ENCODE assay signal across 16 cellular contexts in the genomic region with DNA sequence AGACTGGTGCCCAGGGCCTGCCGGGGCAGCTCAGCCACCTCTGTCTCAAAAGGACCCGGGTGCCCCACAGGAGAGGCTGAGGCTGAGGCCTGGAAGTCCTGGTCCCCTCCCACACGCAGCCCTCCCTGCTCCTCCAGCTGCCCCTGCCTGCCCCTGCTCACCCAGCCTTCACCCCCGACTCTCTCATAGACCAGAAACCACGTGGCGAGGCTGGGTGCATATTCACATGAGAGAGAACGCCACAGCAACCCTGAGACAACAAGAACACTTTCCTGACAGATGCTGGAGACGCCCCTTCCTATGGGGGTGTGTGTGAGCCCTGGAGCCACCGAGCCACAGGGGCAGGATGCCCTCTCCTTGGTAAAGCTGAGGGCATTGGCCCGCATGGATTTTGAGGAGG.
DNase-seq lines count a peak whose midpoint lies in the region; ATAC-seq and TF ChIP-seq lines count a peak whose summit lies in the region.
"Had no signal": no experiment of that assay in that cellular context is flagged by ENCODE, and none has a peak within 500 bp of the region (broad histone marks: within the 10 kb centered on the region; RNA-seq: fewer than 3 reads in every experiment).

No MANE protein-coding gene starts in this region.

- no peaks in the 10 kb centered on the region for H3K36me3 Mint-ChIP-seq in chondrocyte (ENCODE audit: low read depth)
- H3K36me3 Mint-ChIP-seq: CD8-positive, alpha-beta T cell had no signal

- peaks cover 25% of the 10 kb centered on the region for H3K27me3 Mint-ChIP-seq in chondrocyte (ENCODE audit: low read depth)

- H3K4me3 Mint-ChIP-seq in chondrocyte (ENCODE audit: unreplicated experiment) = no peak overlapping the region
- H3K4me3 Mint-ChIP-seq: CD8-positive, alpha-beta T cell had no signal

- H3K4me3 ChIP-seq in upper lobe of right lung = no peak overlapping the region

- H3K27ac ChIP-seq in upper lobe of right lung = no peak overlapping the region
- H3K27ac ChIP-seq: HL-60 had no signal

- no peaks in the 10 kb centered on the region for H3K9me3 ChIP-seq in upper lobe of right lung

- DNase-seq in activated effector memory CD4-positive, alpha-beta T cell treated with anti-CD3 and anti-CD28 coated beads, Interleukin-2, amount 50 U/mL, for 16 hours = peak; percentile 55
- DNase-seq in activated effector memory CD4-positive, alpha-beta T cell treated with Interleukin-2 at 50 U/mL for 16 hours = no peak
- DNase-seq in chondrocyte (ENCODE audit: low spot score) = peak; percentile 68
- DNase-seq in mesenteric fat pad (ENCODE audit: low spot score) = peak; percentile 77
- peak; percentile 49 for DNase-seq in upper lobe of right lung
- no peak for DNase-seq in HuH-7 (ENCODE audit: low spot score)
- DNase-seq in Kasumi-1 (lab: John Stamatoyannopoulos, UW) = no peak
- DNase-seq: DMS79; NCI-H187; NCI-H345; NCI-H526 treated with DMSO at 0.1 percent for 48 hours; NK-92 treated with Interleukin-12 subunit alpha and Interleukin-12 subunit beta, amount 100 ng/mL, for 24 hours had no signal

- TF ChIP-seq CTCF in chondrocyte (IDR thresholded peaks at IDR 0.05) (no peak), upper lobe of right lung (IDR thresholded peaks at IDR 0.05) (no peak)

- no peak overlapping the region for H3K27ac Mint-ChIP-seq in chondrocyte (ENCODE audit: unreplicated experiment)
- H3K27ac Mint-ChIP-seq: CD8-positive, alpha-beta T cell had no signal

- H3K27me3 ChIP-seq in upper lobe of right lung = peaks cover 28% of the 10 kb centered on the region

- no peaks in the 10 kb centered on the region for H3K9me3 Mint-ChIP-seq in chondrocyte (ENCODE audit: low read depth)
- H3K9me3 Mint-ChIP-seq: CD8-positive, alpha-beta T cell had no signal

- no peaks in the 10 kb centered on the region for H3K36me3 ChIP-seq in upper lobe of right lung

- intact Hi-C loops in upper lobe of right lung (cut with DNase I) = no loop called here

- ATAC-seq in upper lobe of right lung = no peak
- no peak for ATAC-seq in HG02884 (IDR thresholded peaks at IDR 0.05; ENCODE audit: unreplicated experiment)
- ATAC-seq: CD8-positive, alpha-beta T cell; HCT116 had no signal

- H3K4me1 ChIP-seq in upper lobe of right lung = no peaks in the 10 kb centered on the region

- H3K4me1 Mint-ChIP-seq in chondrocyte (ENCODE audit: low read depth) = no peaks in the 10 kb centered on the region

Comparison
In these comparisons a context has a peak if more than half of its experiments do, and no peak if none do; other contexts are left out.
1. DNase-seq: peak in activated effector memory CD4-positive, alpha-beta T cell treated with anti-CD3 and anti-CD28 coated beads, Interleukin-2, amount 50 U/mL, for 16 hours (single experiment), chondrocyte (single experiment), mesenteric fat pad (single experiment) and upper lobe of right lung (single experiment); none in activated effector memory CD4-positive, alpha-beta T cell treated with Interleukin-2 at 50 U/mL for 16 hours (single experiment), HuH-7 (single experiment) and Kasumi-1 (0 of 2).